ENCODE assay signal across 10 cellular contexts in the genomic region with DNA sequence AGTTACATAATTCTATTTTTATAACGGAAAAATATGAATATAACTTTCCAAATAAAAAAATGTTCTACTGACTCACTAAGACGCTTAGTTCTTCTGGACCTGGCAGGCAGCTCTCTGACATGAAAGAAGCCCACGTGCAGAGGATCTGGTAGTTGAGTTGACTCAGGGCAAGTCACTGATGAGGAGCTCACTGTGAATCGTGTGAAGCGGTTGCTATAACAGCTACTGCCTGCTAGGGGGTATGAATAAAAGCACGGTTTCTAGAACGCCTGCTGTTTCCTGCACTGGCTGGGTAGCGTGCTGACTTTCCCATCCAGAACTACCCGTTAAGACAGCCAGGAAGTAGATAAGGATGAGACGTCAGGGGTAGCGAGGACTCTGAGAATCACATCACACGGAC. TPM values are rescaled to one million over a fixed set of nuclear protein-coding genes. Genes with fewer than 3 reads are reported as not detected.
DNase-seq lines count a peak whose midpoint lies in the region; ATAC-seq and TF ChIP-seq lines count a peak whose summit lies in the region.
"Had no signal": no experiment of that assay in that cellular context is flagged by ENCODE, and none has a peak within 500 bp of the region (broad histone marks: within the 10 kb centered on the region; RNA-seq: fewer than 3 reads in every experiment).

No MANE protein-coding gene starts in this region.

- no peak overlapping the region for H3K4me2 ChIP-seq in Karpas-422 (ENCODE audit: low read depth, low read length, poor library complexity, severe bottlenecking)

- H3K27me3 ChIP-seq in heart right ventricle (peaks cover 0 to 8% (median 3%) of the 10 kb centered on the region in 7 donors), Karpas-422 (ENCODE audit: low read length) (no peaks in the 10 kb centered on the region)

- no peak overlapping the region for H3K27ac Mint-ChIP-seq in type B pancreatic cell

- no peaks in the 10 kb centered on the region for H4K20me1 ChIP-seq in Karpas-422 (ENCODE audit: insufficient read depth, low read depth, low read length)

- H3K4me3 ChIP-seq in heart right ventricle: no peak overlapping the region
- no peak overlapping the region for H3K4me3 ChIP-seq in Karpas-422 (ENCODE audit: low read length)

- no peak overlapping the region for H3K4me3 Mint-ChIP-seq in type B pancreatic cell

- DNase-seq in NCI-H748 (lab: John Stamatoyannopoulos, UW; ENCODE audit: unreplicated experiment) (peak; percentile 21), NCI-H748 treated with DMSO at 0.1 percent for 48 hours (lab: John Stamatoyannopoulos, UW) (no peak), activated T-cell treated with anti-CD3 and anti-CD28 coated beads for 4 hours (peak; percentile 2), heart right ventricle (no peak), T1000 (lab: John Stamatoyannopoulos, UW) (no peak), Karpas-422 (no peak), type B pancreatic cell (ENCODE audit: extremely low spot score, unreplicated experiment) (no peak)
- peak in 2 of 3 donors; percentile 17 to 38 for DNase-seq in stimulated activated CD4-positive, alpha-beta T cell treated with anti-CD3 and anti-CD28 coated beads, TNF-alpha, amount 100 ng/mL, for 48 hours (ENCODE audit: low read depth in 3 of 3)
- DNase-seq: kidney, NCI-H2171 treated with DMSO at 0.1 percent for 48 hours had no signal

- no peaks in the 10 kb centered on the region for H3K9me2 ChIP-seq in Karpas-422 (replicated peaks; ENCODE audit: insufficient read depth, low read length)

- no peaks in the 10 kb centered on the region for H3K36me3 Mint-ChIP-seq in type B pancreatic cell

- peaks cover 0 to 7% (median 0%) of the 10 kb centered on the region in 9 donors for H3K4me1 ChIP-seq in heart right ventricle
- H3K4me1 ChIP-seq in Karpas-422 (ENCODE audit: low read length): no peaks in the 10 kb centered on the region

- peaks cover 15% of the 10 kb centered on the region for H3K4me1 Mint-ChIP-seq in type B pancreatic cell (ENCODE audit: unreplicated experiment)

- H3K9ac ChIP-seq in Karpas-422 (ENCODE audit: low read length): no peak overlapping the region

- TF ChIP-seq CTCF in heart right ventricle (IDR thresholded peaks at IDR 0.05) (peak in 1 of 9 donors; percentile 20), type B pancreatic cell (conservative IDR thresholded peaks at IDR 0.05) (no peak)

- no peak overlapping the region for H2AFZ ChIP-seq in Karpas-422 (ENCODE audit: low read length)

- H3K9me3 Mint-ChIP-seq in type B pancreatic cell: no peaks in the 10 kb centered on the region

- WGBS in heart right ventricle, 2 donors: 18 to 21% methylated on average over 12 of the region's 12 CpGs

- ATAC-seq in heart right ventricle: peak; percentile 16 to 80 (median 45)

- intact Hi-C loops in heart right ventricle (cut with DNase I): loop anchor here in 2 of 10 donors (5.0 kb wide), 1 partner anchor 194 kb away; no protein-coding TSS in a partner anchor

- no peaks in the 10 kb centered on the region for H3K9me3 ChIP-seq in heart right ventricle
- H3K9me3 ChIP-seq in Karpas-422 (ENCODE audit: low read length): no peaks in the 10 kb centered on the region

- H3K79me2 ChIP-seq in Karpas-422 (ENCODE audit: low read length): no peaks in the 10 kb centered on the region

- no peaks in the 10 kb centered on the region for H3K36me3 ChIP-seq in heart right ventricle
- no peaks in the 10 kb centered on the region for H3K36me3 ChIP-seq in Karpas-422 (ENCODE audit: insufficient read depth, low read length)

- no peak overlapping the region for H3K27ac ChIP-seq in heart right ventricle
- H3K27ac ChIP-seq in Karpas-422 (ENCODE audit: low read length): no peak overlapping the region

- H3K27me3 Mint-ChIP-seq in type B pancreatic cell: no peaks in the 10 kb centered on the region

RNA-seq across cellular contexts. Expression of a gene that starts 54.7 kb away (rescaled TPM):
- total RNA-seq in heart right ventricle: 10 to 100 TPM in 1 of 10 donors, 1 to 10 TPM in 9; 6.8 to 13.6 (median 9.1) TPM
- polyA plus RNA-seq in heart right ventricle: 1 to 10 TPM; 2.7 to 5.9 TPM
- total RNA-seq in Karpas-422 (2014; rRNA removed; shearing (Covaris generic); ENCODE audit: low replicate concordance): 0.04 TPM in 1 of 2 replicates, not detected in the other
- 15.2 and 40.2 TPM in 2 replicates for total RNA-seq in type B pancreatic cell (ENCODE audit: low replicate concordance)

Comparison
In these comparisons a context has a peak if more than half of its experiments do, and no peak if none do; other contexts are left out.
1. DNase-seq: peak in NCI-H748 (single experiment), activated T-cell treated with anti-CD3 and anti-CD28 coated beads for 4 hours (single experiment) and stimulated activated CD4-positive, alpha-beta T cell treated with anti-CD3 and anti-CD28 coated beads, TNF-alpha, amount 100 ng/mL, for 48 hours (2 of 3); none in NCI-H748 treated with DMSO at 0.1 percent for 48 hours (single experiment), heart right ventricle (0 of 2), T1000 (single experiment), Karpas-422 (single experiment) and type B pancreatic cell (single experiment).